ENCODE assay signal across 1 cellular context in the genomic region with DNA sequence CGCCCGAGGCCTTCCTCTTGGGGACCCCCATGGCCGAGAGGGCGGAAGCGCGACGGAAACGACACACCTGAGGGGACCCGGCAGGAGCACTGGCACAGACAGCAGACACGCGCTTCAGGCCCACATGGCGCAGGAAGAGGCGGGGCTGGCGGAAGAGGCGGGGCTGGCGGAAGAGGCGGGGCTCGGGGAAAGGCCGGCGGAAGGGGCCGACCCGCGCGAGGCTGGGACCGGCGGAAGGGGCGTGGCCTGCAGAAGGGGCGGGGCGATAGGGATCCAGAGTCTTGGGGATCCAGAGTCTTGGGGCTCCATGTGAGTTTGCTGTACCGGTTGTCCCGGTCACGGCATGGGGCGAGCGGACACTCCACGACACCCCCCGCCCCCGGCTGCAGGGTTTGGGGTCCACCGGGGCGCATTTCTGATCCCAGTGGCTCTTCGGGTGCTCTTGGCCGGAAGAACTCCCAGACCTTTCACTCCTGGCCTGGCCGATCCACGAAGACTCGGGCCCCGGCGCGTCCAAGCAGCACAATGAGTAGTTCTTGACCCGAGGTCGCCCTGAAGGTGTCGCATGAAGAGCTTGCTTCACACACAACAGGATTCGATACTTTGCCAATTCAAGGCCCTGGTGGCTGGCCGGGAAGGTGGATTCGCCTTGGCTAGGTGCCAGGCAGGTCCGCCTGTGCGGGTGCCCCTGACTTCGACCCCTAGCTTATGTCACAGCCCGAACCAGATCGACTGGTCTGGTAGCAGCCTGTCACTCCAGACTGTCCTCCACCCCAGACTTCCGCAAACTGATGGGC.
TF ChIP-seq lines count a peak whose summit lies in the region.

Gene URB1 (minus strand): TSS at position 133 of the 797 bp plus-strand sequence. CDS start 102 bp downstream, at position 31.

TF ChIP-seq in K562, 482 proteins besides CTCF, POLR2A, EP300 and RAD21 (continued from another document and continues in another):
- no peak for TF ChIP-seq CEBPG (CRISPR knock-in tag; IDR thresholded peaks at IDR 0.05)
- TF ChIP-seq CEBPG (tag; conservative IDR thresholded peaks at IDR 0.05 in 1 of 2, IDR thresholded peaks at IDR 0.05 in 1 of 2), result no peak
- TF ChIP-seq NUFIP1 (IDR thresholded peaks at IDR 0.05; ENCODE audit: partially characterized antibody), result no peak
- no peak for TF ChIP-seq ZNF3 (CRISPR knock-in tag; IDR thresholded peaks at IDR 0.05)
- TF ChIP-seq FUS (optimal IDR thresholded peaks at IDR 0.05; ENCODE audit: low read depth, low read length), result no peak
- TF ChIP-seq ZNF830 (CRISPR knock-in tag; IDR thresholded peaks at IDR 0.05), result peak; percentile 43; the same call in 1 of the 2 replicates
- TF ChIP-seq ZNF384 (IDR thresholded peaks at IDR 0.05; ENCODE audit: low read depth, low read length), result no peak
- 0 out of 4 replicates have a peak, but pooled peaks of 1 of the 2 experiments have one; percentile 12 for TF ChIP-seq TBL1XR1 (IDR thresholded peaks at IDR 0.05; ENCODE audit: low read length in 2 of 2)
- peak; percentile 51; the same call in 1 of the 2 replicates for TF ChIP-seq HCFC1 (IDR thresholded peaks at IDR 0.05; ENCODE audit: low read depth, low read length)
- TF ChIP-seq SMAD1 (IDR thresholded peaks at IDR 0.05; ENCODE audit: low read depth, low read length, partially characterized antibody), result peak; percentile 75
- TF ChIP-seq IRF9 (tag; IDR thresholded peaks at IDR 0.05), result no peak
- no peak for TF ChIP-seq NFXL1 (CRISPR knock-in tag; IDR thresholded peaks at IDR 0.05)
- 0 out of 2 replicates have a peak, but pooled peaks have one; percentile 3 for TF ChIP-seq ZNF354B (CRISPR knock-in tag; IDR thresholded peaks at IDR 0.05)
- TF ChIP-seq, protein P1, sequence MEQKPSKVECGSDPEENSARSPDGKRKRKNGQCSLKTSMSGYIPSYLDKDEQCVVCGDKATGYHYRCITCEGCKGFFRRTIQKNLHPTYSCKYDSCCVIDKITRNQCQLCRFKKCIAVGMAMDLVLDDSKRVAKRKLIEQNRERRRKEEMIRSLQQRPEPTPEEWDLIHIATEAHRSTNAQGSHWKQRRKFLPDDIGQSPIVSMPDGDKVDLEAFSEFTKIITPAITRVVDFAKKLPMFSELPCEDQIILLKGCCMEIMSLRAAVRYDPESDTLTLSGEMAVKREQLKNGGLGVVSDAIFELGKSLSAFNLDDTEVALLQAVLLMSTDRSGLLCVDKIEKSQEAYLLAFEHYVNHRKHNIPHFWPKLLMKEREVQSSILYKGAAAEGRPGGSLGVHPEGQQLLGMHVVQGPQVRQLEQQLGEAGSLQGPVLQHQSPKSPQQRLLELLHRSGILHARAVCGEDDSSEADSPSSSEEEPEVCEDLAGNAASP (IDR thresholded peaks at IDR 0.05), result no peak
- TF ChIP-seq PHTF2 (CRISPR knock-in tag; IDR thresholded peaks at IDR 0.05), result no peak
- TF ChIP-seq KLF16 (IDR thresholded peaks at IDR 0.05), result no peak
- no peak for TF ChIP-seq CBX8 (IDR thresholded peaks at IDR 0.05; ENCODE audit: borderline replicate concordance, extremely low read depth, low read depth, low read length, poor library complexity, severe bottlenecking)
- TF ChIP-seq ZMIZ1 (IDR thresholded peaks at IDR 0.05; ENCODE audit: low read depth in 2 of 2, low read length in 2 of 2), result 0 out of 4 replicates have a peak, but pooled peaks of 1 of the 2 experiments have one; percentile 40
- TF ChIP-seq NFRKB (IDR thresholded peaks at IDR 0.05; ENCODE audit: low read depth), result peak; percentile 66; the same call in 1 of the 2 replicates
- TF ChIP-seq ETS2 (tag; IDR thresholded peaks at IDR 0.05; ENCODE audit: borderline replicate concordance, poor library complexity, severe bottlenecking), result no peak
- no peak for TF ChIP-seq RBM15 (IDR thresholded peaks at IDR 0.05; ENCODE audit: insufficient read depth, low read length)
- TF ChIP-seq HMGN3 (IDR thresholded peaks at IDR 0.05; ENCODE audit: borderline replicate concordance, extremely low read depth, insufficient read length, low read depth, low read length), result peak; percentile 69
- no peak for TF ChIP-seq RHOXF2B (CRISPR knock-in tag; conservative IDR thresholded peaks at IDR 0.05)
- no peak for TF ChIP-seq KHSRP (IDR thresholded peaks at IDR 0.05)
- TF ChIP-seq WHSC1 (IDR thresholded peaks at IDR 0.05; ENCODE audit: low read length), result no peak
- TF ChIP-seq ZNF280A (IDR thresholded peaks at IDR 0.05; ENCODE audit: low read depth, partially characterized antibody), result no peak
- peak; percentile 35; the same call in 1 of the 2 replicates for TF ChIP-seq NR3C1 (CRISPR knock-in tag; IDR thresholded peaks at IDR 0.05)
- peak; percentile 96 for TF ChIP-seq POLR2G (IDR thresholded peaks at IDR 0.05; ENCODE audit: low read depth, low read length)
- peak; percentile 99 for TF ChIP-seq PHF8 (IDR thresholded peaks at IDR 0.05; ENCODE audit: borderline replicate concordance, low read length)
- no peak for TF ChIP-seq LARP7 (IDR thresholded peaks at IDR 0.05)
- peak; percentile 71 for TF ChIP-seq PBX2 (CRISPR knock-in tag; IDR thresholded peaks at IDR 0.05; ENCODE audit: low read depth)
- TF ChIP-seq PBX2 (tag; conservative IDR thresholded peaks at IDR 0.05; ENCODE audit: low read depth), result peak; percentile 60
- no peak for TF ChIP-seq RCOR1 (IDR thresholded peaks at IDR 0.05; ENCODE audit: borderline replicate concordance in 1 of 2, low read depth in 2 of 2, low read length in 2 of 2)
- TF ChIP-seq, protein P2, sequence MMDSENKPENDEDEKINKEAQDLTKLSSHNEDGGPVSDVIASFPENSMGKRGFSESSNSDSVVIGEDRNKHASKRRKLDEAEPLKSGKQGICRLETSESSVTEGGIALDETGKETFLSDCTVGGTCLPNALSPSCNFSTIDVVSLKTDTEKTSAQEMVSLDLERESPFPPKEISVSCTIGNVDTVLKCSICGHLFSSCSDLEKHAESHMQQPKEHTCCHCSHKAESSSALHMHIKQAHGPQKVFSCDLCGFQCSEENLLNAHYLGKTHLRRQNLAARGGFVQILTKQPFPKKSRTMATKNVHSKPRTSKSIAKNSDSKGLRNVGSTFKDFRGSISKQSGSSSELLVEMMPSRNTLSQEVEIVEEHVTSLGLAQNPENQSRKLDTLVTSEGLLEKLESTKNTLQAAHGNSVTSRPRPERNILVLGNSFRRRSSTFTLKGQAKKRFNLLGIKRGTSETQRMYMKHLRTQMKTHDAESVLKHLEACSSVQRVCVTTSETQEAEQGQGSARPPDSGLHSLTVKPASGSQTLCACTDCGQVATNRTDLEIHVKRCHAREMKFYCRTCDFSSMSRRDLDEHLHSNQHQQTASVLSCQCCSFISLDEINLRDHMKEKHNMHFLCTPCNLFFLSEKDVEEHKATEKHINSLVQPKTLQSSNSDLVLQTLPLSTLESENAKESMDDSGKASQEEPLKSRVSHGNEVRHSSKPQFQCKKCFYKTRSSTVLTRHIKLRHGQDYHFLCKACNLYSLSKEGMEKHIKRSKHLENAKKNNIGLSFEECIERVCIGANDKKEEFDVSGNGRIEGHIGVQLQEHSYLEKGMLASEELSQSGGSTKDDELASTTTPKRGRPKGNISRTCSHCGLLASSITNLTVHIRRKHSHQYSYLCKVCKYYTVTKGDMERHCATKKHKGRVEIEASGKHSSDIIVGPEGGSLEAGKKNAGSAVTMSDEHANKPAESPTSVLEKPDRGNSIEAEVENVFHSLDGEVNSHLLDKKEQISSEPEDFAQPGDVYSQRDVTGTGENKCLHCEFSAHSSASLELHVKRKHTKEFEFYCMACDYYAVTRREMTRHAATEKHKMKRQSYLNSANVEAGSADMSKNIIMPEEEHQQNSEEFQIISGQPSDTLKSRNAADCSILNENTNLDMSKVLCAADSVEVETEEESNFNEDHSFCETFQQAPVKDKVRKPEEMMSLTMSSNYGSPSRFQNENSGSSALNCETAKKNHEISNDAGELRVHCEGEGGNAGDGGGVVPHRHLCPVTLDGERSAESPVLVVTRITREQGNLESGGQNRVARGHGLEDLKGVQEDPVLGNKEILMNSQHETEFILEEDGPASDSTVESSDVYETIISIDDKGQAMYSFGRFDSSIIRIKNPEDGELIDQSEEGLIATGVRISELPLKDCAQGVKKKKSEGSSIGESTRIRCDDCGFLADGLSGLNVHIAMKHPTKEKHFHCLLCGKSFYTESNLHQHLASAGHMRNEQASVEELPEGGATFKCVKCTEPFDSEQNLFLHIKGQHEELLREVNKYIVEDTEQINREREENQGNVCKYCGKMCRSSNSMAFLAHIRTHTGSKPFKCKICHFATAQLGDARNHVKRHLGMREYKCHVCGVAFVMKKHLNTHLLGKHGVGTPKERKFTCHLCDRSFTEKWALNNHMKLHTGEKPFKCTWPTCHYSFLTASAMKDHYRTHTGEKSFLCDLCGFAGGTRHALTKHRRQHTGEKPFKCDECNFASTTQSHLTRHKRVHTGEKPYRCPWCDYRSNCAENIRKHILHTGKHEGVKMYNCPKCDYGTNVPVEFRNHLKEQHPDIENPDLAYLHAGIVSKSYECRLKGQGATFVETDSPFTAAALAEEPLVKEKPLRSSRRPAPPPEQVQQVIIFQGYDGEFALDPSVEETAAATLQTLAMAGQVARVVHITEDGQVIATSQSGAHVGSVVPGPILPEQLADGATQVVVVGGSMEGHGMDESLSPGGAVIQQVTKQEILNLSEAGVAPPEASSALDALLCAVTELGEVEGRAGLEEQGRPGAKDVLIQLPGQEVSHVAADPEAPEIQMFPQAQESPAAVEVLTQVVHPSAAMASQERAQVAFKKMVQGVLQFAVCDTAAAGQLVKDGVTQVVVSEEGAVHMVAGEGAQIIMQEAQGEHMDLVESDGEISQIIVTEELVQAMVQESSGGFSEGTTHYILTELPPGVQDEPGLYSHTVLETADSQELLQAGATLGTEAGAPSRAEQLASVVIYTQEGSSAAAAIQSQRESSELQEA (IDR thresholded peaks at IDR 0.05; ENCODE audit: low read depth), result no peak; the same call in 1 of the 2 replicates
- TF ChIP-seq RB1 (IDR thresholded peaks at IDR 0.05; ENCODE audit: low read depth), result no peak
- peak; percentile 95 for TF ChIP-seq SUPT5H (IDR thresholded peaks at IDR 0.05)
- no peak for TF ChIP-seq CREB5 (CRISPR knock-in tag; IDR thresholded peaks at IDR 0.05)
